8 cellular contexts compared by ENCODE assay signal in genomic region chr11:9506489-9507343, GRCh38. TPM values are rescaled to one million over a fixed set of nuclear protein-coding genes. Genes with fewer than 3 reads are reported as not detected.
DNase-seq lines count a peak whose midpoint lies in the region; ATAC-seq and TF ChIP-seq lines count a peak whose summit lies in the region.

No MANE protein-coding gene starts in this region.

- peak; percentile 68 for DNase-seq in COLO829 (ENCODE audit: low spot score)
- peak; percentile 46 for DNase-seq in NCI-H345 treated with DMSO at 0.1 percent for 48 hours (lab: John Stamatoyannopoulos, UW; ENCODE audit: unreplicated experiment)
- peak; percentile 59 for DNase-seq in activated CD4-positive, alpha-beta T cell treated with anti-CD3 and anti-CD28 coated beads for 1 hour
- DNase-seq in cerebellum (ENCODE audit: low spot score): peak; percentile 75
- peak; percentile 62 to 87 for DNase-seq in left colon
- peak; percentile 55 to 69 for DNase-seq in stimulated activated CD4-positive, alpha-beta T cell treated with anti-CD3 and anti-CD28 coated beads, Interleukin-4, amount 100 ng/mL, for 4 hours

- no peaks in the 10 kb centered on the region for H3K4me1 ChIP-seq in HEK293 (ENCODE audit: control insufficient read depth, insufficient read depth, low read length)

- CTCF ChIA-PET in HEK293 (lab: Yijun Ruan, JAX): interaction anchor here (0.5 to 3.0 kb wide), 64 partner anchors 9 to 1029 kb away, joined by 3 to 30 read pairs (median 4); partner anchors contain the start of gene WEE1

- ATAC-seq in left colon (peak; percentile 66), HG02938 (IDR thresholded peaks at IDR 0.05; ENCODE audit: unreplicated experiment) (no peak)

- H3K4me3 ChIP-seq in HEK293 (ENCODE audit: low read depth, low read length): no peak overlapping the region

- H3K9me3 ChIP-seq in HEK293 (ENCODE audit: control insufficient read depth, insufficient read depth, low read depth, low read length): no peaks in the 10 kb centered on the region

- intact Hi-C loops in left colon (cut with DNase I, micrococcal nuclease): no loop called here

- POLR2A ChIA-PET in HEK293 (lab: Yijun Ruan, JAX): interaction anchor here (0.7 to 1.6 kb wide), 4 partner anchors 46 to 595 kb away, joined by 5 to 11 read pairs (median 8); partner anchors contain the start of genes WEE1 and ZNF143

- no peak overlapping the region for H3K27ac ChIP-seq in HEK293 (ENCODE audit: extremely low read depth, low read depth, low read length)

- TF ChIP-seq CTCF in HEK293 (tag by site-specific recombination; IDR thresholded peaks at IDR 0.05): peak; percentile 48; the same call in 1 of the 2 replicates

- peaks cover 4 to 17% of the 10 kb centered on the region in 2 experiments for H3K36me3 ChIP-seq in HEK293 (ENCODE audit: control insufficient read depth in 2 of 2, insufficient read depth in 1 of 2, low read length in 2 of 2)

TF ChIP-seq in HEK293, 187 proteins besides CTCF, POLR2A, EP300 and RAD21:
- no peak for TF ChIP-seq ZNF670 (tag by site-specific recombination; IDR thresholded peaks at IDR 0.05; ENCODE audit: low read depth)
- 0 out of 2 replicates have a peak, but pooled peaks have one; percentile 23 for TF ChIP-seq ZNF660 (tag by site-specific recombination; IDR thresholded peaks at IDR 0.05)
- TF ChIP-seq HOXC10 (CRISPR knock-in tag; IDR thresholded peaks at IDR 0.05): no peak
- TF ChIP-seq ZNF341 (tag by site-specific recombination; IDR thresholded peaks at IDR 0.05; ENCODE audit: low read depth): no peak
- no peak for TF ChIP-seq ZNF558 (tag by site-specific recombination; IDR thresholded peaks at IDR 0.05)
- peak; percentile 93 for TF ChIP-seq ZNF654 (tag by site-specific recombination; IDR thresholded peaks at IDR 0.05; ENCODE audit: low read depth)
- 0 out of 2 replicates have a peak, but pooled peaks have one; percentile 28 for TF ChIP-seq ZBTB17 (tag by site-specific recombination; IDR thresholded peaks at IDR 0.05)
- TF ChIP-seq ZNF549 (tag by site-specific recombination; IDR thresholded peaks at IDR 0.05): no peak
- TF ChIP-seq ZNF350 (tag by site-specific recombination; IDR thresholded peaks at IDR 0.05): no peak

RNA-seq across cellular contexts. Expression of gene ZNF143, which starts 45.9 kb away (rescaled TPM):
- total RNA-seq in cerebellum (25.9 TPM), left colon (10 to 100 TPM; 23.5 to 26.4 TPM)
